9 cellular contexts compared by ENCODE assay signal in genomic region chr1:206508130-206508884, GRCh38.
DNase-seq lines count a peak whose midpoint lies in the region; ATAC-seq and TF ChIP-seq lines count a peak whose summit lies in the region.
"Had no signal": no experiment of that assay in that cellular context is flagged by ENCODE, and none has a peak within 500 bp of the region (broad histone marks: within the 10 kb centered on the region; RNA-seq: fewer than 3 reads in every experiment).

No MANE protein-coding gene starts in this region.

- no peak for DNase-seq in stimulated activated naive CD8-positive, alpha-beta T cell treated with anti-CD3 and anti-CD28 coated beads, Interleukin-15, Interleukin-2, amounts not matched to agents 100 U/mL and 50 U/mL, for 24 hours
- DNase-seq in coronary artery (ENCODE audit: low spot score): no peak
- DNase-seq in stimulated activated CD4-positive, alpha-beta T cell treated with anti-CD3 and anti-CD28 coated beads, Interleukin-4, amount 100 ng/mL, for 4 hours: no peak
- no peak for DNase-seq in stimulated activated CD4-positive, alpha-beta T cell treated with anti-CD3 and anti-CD28 coated beads, Interleukin-2, amount 100 ng/mL, for 24 hours
- no peak for DNase-seq in activated gamma-delta T cell (lab: John Stamatoyannopoulos, UW)
- DNase-seq: head of caudate nucleus had no signal

- H3K27me3 ChIP-seq in muscle layer of duodenum (ENCODE audit: low read depth, low read length): peaks cover 5% of the 10 kb centered on the region

- H3K36me3 Mint-ChIP-seq in stimulated activated naive CD8-positive, alpha-beta T cell treated with anti-CD3 and anti-CD28 coated beads, Interleukin-15, Interleukin-2, amounts not matched to agents 100 ng/mL and 50 ng/mL, for 24 hours (ENCODE audit: low read depth): no peaks in the 10 kb centered on the region

- no peaks in the 10 kb centered on the region for H3K36me3 ChIP-seq in muscle layer of duodenum (ENCODE audit: control insufficient read depth in 1 of 2, insufficient read depth in 2 of 2, low read length in 2 of 2)

- H3K4me3 ChIP-seq in coronary artery (peak overlapping the region; percentile 92), muscle layer of duodenum (ENCODE audit: low read depth in 1 of 2, low read length in 2 of 2) (peak overlapping the region; percentile 31 to 74)

- H3K27me3 Mint-ChIP-seq in stimulated activated naive CD8-positive, alpha-beta T cell treated with anti-CD3 and anti-CD28 coated beads, Interleukin-15, Interleukin-2, amounts not matched to agents 100 ng/mL and 50 ng/mL, for 24 hours: peaks cover 36% of the 10 kb centered on the region

- no peak overlapping the region for H3K27ac Mint-ChIP-seq in stimulated activated naive CD8-positive, alpha-beta T cell treated with anti-CD3 and anti-CD28 coated beads, Interleukin-15, Interleukin-2, amounts not matched to agents 100 ng/mL and 50 ng/mL, for 24 hours

- H3K4me1 Mint-ChIP-seq in stimulated activated naive CD8-positive, alpha-beta T cell treated with anti-CD3 and anti-CD28 coated beads, Interleukin-15, Interleukin-2, amounts not matched to agents 100 ng/mL and 50 ng/mL, for 24 hours (ENCODE audit: low read depth): peaks cover 49% of the 10 kb centered on the region

- H3K9me3 ChIP-seq in muscle layer of duodenum (ENCODE audit: control insufficient read depth in 1 of 2, low read length in 2 of 2): no peaks in the 10 kb centered on the region

- no peaks in the 10 kb centered on the region for H3K9me3 Mint-ChIP-seq in stimulated activated naive CD8-positive, alpha-beta T cell treated with anti-CD3 and anti-CD28 coated beads, Interleukin-15, Interleukin-2, amounts not matched to agents 100 ng/mL and 50 ng/mL, for 24 hours

- no peak for ATAC-seq in stimulated activated naive CD8-positive, alpha-beta T cell treated with anti-CD3 and anti-CD28 coated beads, Interleukin-15, Interleukin-2, amounts not matched to agents 100 U/mL and 50 U/mL, for 24 hours
- no peak for ATAC-seq in HG03571 (IDR thresholded peaks at IDR 0.05; ENCODE audit: unreplicated experiment)

- peaks cover 0 to 35% of the 10 kb centered on the region in 2 donors for H3K4me1 ChIP-seq in muscle layer of duodenum (ENCODE audit: control insufficient read depth in 1 of 2, insufficient read depth in 2 of 2, low read length in 2 of 2)

- H3K27ac ChIP-seq in coronary artery (peak overlapping the region; percentile 72 to 89), muscle layer of duodenum (ENCODE audit: low read length) (no peak overlapping the region)

- no peak for TF ChIP-seq CTCF in coronary artery (IDR thresholded peaks at IDR 0.05)

- peak overlapping the region; percentile 69 for H3K4me3 Mint-ChIP-seq in stimulated activated naive CD8-positive, alpha-beta T cell treated with anti-CD3 and anti-CD28 coated beads, Interleukin-15, Interleukin-2, amounts not matched to agents 100 ng/mL and 50 ng/mL, for 24 hours
